ENCODE assay signal across 8 cellular contexts in genomic region chr3:49410844-49411549, GRCh38. TPM values are rescaled to one million over a fixed set of nuclear protein-coding genes. Genes with fewer than 3 reads are reported as not detected.
DNase-seq lines count a peak whose midpoint lies in the region; ATAC-seq and TF ChIP-seq lines count a peak whose summit lies in the region.

No MANE protein-coding gene starts in this region.

- no TSS peak for BruUV-seq in PC-3 (replicated peaks; lab: Mats Ljungman, UMichigan)

- intact Hi-C loops in PC-3 (cut with micrococcal nuclease) = loop anchor here (5.0 kb wide), 1 partner anchor 279 kb away; the partner anchor contains the start of gene LAMB2

- H3K9me3 ChIP-seq in PC-3 (ENCODE audit: low read length) (no peaks in the 10 kb centered on the region), osteoblast (ENCODE audit: low read depth, low read length) (no peaks in the 10 kb centered on the region)

- TF ChIP-seq CTCF in PC-3 (conservative IDR thresholded peaks at IDR 0.05; ENCODE audit: low read depth, low read length) = no peak
- TF ChIP-seq CTCF in osteoblast (IDR thresholded peaks at IDR 0.05; ENCODE audit: extremely low read depth, low read depth, low read length) = no peak

- peaks cover 28% of the 10 kb centered on the region for H3K4me1 ChIP-seq in PC-3 (ENCODE audit: insufficient read depth, low read length)
- peaks cover 37% of the 10 kb centered on the region for H3K4me1 ChIP-seq in osteoblast (ENCODE audit: insufficient read depth, low read length)

- H3F3A ChIP-seq in PC-3 (ENCODE audit: low read length, unreplicated experiment) = peaks cover 3% of the 10 kb centered on the region

- H3K9ac ChIP-seq in PC-3 (ENCODE audit: low read length) = peak overlapping the region; percentile 93

- peak; percentile 49 for DNase-seq in ELR (ENCODE audit: low read depth)
- DNase-seq in PC-3 = no peak
- peak; percentile 48 to 70 for DNase-seq in erythroblast (lab: John Stamatoyannopoulos, UW)
- peak; percentile 68 for DNase-seq in osteoblast (ENCODE audit: insufficient read length, low spot score, missing footprints)
- no peak for DNase-seq in stimulated activated naive CD4-positive, alpha-beta T cell (lab: John Stamatoyannopoulos, UW)
- no peak for DNase-seq in COLO668 (lab: John Stamatoyannopoulos, UW; ENCODE audit: unreplicated experiment)
- DNase-seq in DMS53 (lab: John Stamatoyannopoulos, UW) = no peak
- DNase-seq in cerebellar cortex (ENCODE audit: low spot score) = no peak

- H3K9me2 ChIP-seq in PC-3 (replicated peaks; ENCODE audit: low read length) = no peaks in the 10 kb centered on the region

- H3K27me3 ChIP-seq in PC-3 (ENCODE audit: low read length) = no peaks in the 10 kb centered on the region
- no peaks in the 10 kb centered on the region for H3K27me3 ChIP-seq in osteoblast (ENCODE audit: insufficient read depth, low read length)

- H2AFZ ChIP-seq in PC-3 (ENCODE audit: low read length) = peak overlapping the region; percentile 54; the same call in 1 of the 2 replicates
- H2AFZ ChIP-seq in osteoblast (ENCODE audit: low read length) = no peak overlapping the region

- POLR2A ChIA-PET in PC-3 (lab: Charles Lee; ENCODE audit: unreplicated experiment) = interaction anchor here (0.6 kb wide), 1 partner anchor 59 kb away, joined by 4 read pairs; the partner anchor contains the start of gene DAG1

- H3K4me3 ChIP-seq in PC-3 (ENCODE audit: low read length) (peak overlapping the region; percentile 85), osteoblast (ENCODE audit: insufficient read depth, low read length) (peak overlapping the region; percentile 91)

- H3K79me2 ChIP-seq in PC-3 (ENCODE audit: low read length) (peaks cover 75% of the 10 kb centered on the region), osteoblast (ENCODE audit: insufficient read depth, low read length) (peaks cover 84% of the 10 kb centered on the region)

- H4K20me1 ChIP-seq in PC-3 (ENCODE audit: low read length) (peaks cover 48% of the 10 kb centered on the region), osteoblast (ENCODE audit: insufficient read depth, low read length) (peaks cover 44% of the 10 kb centered on the region)

- ATAC-seq in PC-3 = no peak; the same call in 1 of the 2 replicates

- TF ChIP-seq POLR2A in erythroblast (IDR thresholded peaks at IDR 0.05; ENCODE audit: low read length) = no peak

- H3K36me3 ChIP-seq in PC-3 (ENCODE audit: low read depth, low read length) (peaks cover 1% of the 10 kb centered on the region; the same call in 1 of the 2 replicates), osteoblast (ENCODE audit: insufficient read depth, low read length) (peaks cover 14% of the 10 kb centered on the region)

- H3K27ac ChIP-seq in PC-3 (ENCODE audit: low read length) = peak overlapping the region; percentile 60
- peak overlapping the region; percentile 70 for H3K27ac ChIP-seq in osteoblast (ENCODE audit: low read depth, low read length)

- CTCF ChIA-PET in PC-3 (lab: Charles Lee) = no interaction called here

- H3K4me2 ChIP-seq in PC-3 (ENCODE audit: low read length) = peak overlapping the region; percentile 82
- H3K4me2 ChIP-seq in osteoblast (ENCODE audit: insufficient read depth, low read length) = peak overlapping the region; percentile 94

RNA-seq across cellular contexts. Expression of gene RHOA, which starts 0.8 kb away (rescaled TPM):
- total RNA-seq in PC-3 (2014; rRNA removed) = 278 and 292 TPM in 2 replicates
- 860 and 899 TPM in 2 replicates for total RNA-seq in osteoblast

RNA-seq across cellular contexts. Expression of gene TCTA, which starts 1.2 kb away (rescaled TPM):
- 23.7 and 25.4 TPM in 2 replicates for total RNA-seq in PC-3 (2014; rRNA removed)
- total RNA-seq in osteoblast = 35.8 and 37.4 TPM in 2 replicates

RNA-seq across cellular contexts. Expression of gene AMT, which starts 11.3 kb away (rescaled TPM):
- total RNA-seq in PC-3 (2014; rRNA removed) = 1.6 and 1.8 TPM in 2 replicates
- total RNA-seq in osteoblast = 1.1 and 1.2 TPM in 2 replicates

RNA-seq across cellular contexts. Expression of gene NICN1, which starts 18.1 kb away (rescaled TPM):
- total RNA-seq in PC-3 (2014; rRNA removed) (1.8 and 5.3 TPM in 2 replicates), osteoblast (3.8 and 4.7 TPM in 2 replicates)

RNA-seq across cellular contexts. Expression of gene GPX1, which starts 52.8 kb away (rescaled TPM):
- total RNA-seq in PC-3 (2014; rRNA removed) (714 and 745 TPM in 2 replicates), osteoblast (174 and 183 TPM in 2 replicates)

Comparison
In these comparisons a context has a peak if more than half of its experiments do, and no peak if none do; other contexts are left out.
1. DNase-seq: peak in ELR (single experiment), erythroblast (2 of 2) and osteoblast (single experiment); none in PC-3 (single experiment), stimulated activated naive CD4-positive, alpha-beta T cell (0 of 6), COLO668 (single experiment), DMS53 (single experiment) and cerebellar cortex (single experiment).